1 cellular context compared by ENCODE assay signal in the genomic region with DNA sequence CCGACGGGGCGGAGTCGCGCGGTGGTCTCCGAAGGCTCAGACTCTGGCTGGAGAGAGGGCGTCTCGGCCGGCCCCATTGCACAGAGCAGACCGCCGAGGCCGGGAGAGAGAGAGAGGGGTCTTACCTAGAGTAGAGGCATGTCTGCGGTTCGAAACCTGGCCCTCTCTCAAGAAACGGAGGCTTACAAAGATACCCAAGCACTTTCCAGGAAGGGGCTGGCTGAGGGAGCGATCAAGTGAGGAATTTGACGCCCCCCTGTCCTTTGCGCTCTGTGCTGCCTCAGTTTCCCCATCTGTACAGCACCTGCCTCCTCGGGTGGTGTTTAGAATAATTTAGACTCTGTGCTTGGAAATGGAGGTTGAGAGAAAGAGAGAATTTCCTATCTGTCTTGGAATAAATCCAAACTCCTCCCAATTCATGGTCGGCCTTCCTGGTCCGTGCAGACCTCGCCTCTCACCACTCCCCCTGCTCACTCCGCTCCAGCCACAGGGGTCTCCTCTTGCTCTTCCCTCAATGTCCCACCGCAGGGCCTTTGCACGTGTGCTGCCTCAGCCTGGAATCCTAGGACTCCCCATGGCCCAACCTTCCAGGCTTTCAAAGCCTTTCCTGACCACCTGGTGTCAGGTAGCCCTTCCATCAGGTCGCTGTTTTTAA.
TF ChIP-seq lines count a peak whose summit lies in the region.

No MANE protein-coding gene starts in this region.

TF ChIP-seq in HepG2, 621 proteins besides CTCF, POLR2A, EP300 and RAD21 (continued from another document and continues in another):
- TF ChIP-seq, protein P1, sequence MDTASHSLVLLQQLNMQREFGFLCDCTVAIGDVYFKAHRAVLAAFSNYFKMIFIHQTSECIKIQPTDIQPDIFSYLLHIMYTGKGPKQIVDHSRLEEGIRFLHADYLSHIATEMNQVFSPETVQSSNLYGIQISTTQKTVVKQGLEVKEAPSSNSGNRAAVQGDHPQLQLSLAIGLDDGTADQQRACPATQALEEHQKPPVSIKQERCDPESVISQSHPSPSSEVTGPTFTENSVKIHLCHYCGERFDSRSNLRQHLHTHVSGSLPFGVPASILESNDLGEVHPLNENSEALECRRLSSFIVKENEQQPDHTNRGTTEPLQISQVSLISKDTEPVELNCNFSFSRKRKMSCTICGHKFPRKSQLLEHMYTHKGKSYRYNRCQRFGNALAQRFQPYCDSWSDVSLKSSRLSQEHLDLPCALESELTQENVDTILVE (CRISPR knock-in tag; IDR thresholded peaks at IDR 0.05) = no peak
- TF ChIP-seq HMG20B (CRISPR knock-in tag; conservative IDR thresholded peaks at IDR 0.05) = no peak
- TF ChIP-seq HNF4A (CRISPR knock-in tag; IDR thresholded peaks at IDR 0.05) = no peak
- no peak for TF ChIP-seq SCMH1 (CRISPR knock-in tag; IDR thresholded peaks at IDR 0.05; ENCODE audit: borderline replicate concordance)
- TF ChIP-seq, protein P2, sequence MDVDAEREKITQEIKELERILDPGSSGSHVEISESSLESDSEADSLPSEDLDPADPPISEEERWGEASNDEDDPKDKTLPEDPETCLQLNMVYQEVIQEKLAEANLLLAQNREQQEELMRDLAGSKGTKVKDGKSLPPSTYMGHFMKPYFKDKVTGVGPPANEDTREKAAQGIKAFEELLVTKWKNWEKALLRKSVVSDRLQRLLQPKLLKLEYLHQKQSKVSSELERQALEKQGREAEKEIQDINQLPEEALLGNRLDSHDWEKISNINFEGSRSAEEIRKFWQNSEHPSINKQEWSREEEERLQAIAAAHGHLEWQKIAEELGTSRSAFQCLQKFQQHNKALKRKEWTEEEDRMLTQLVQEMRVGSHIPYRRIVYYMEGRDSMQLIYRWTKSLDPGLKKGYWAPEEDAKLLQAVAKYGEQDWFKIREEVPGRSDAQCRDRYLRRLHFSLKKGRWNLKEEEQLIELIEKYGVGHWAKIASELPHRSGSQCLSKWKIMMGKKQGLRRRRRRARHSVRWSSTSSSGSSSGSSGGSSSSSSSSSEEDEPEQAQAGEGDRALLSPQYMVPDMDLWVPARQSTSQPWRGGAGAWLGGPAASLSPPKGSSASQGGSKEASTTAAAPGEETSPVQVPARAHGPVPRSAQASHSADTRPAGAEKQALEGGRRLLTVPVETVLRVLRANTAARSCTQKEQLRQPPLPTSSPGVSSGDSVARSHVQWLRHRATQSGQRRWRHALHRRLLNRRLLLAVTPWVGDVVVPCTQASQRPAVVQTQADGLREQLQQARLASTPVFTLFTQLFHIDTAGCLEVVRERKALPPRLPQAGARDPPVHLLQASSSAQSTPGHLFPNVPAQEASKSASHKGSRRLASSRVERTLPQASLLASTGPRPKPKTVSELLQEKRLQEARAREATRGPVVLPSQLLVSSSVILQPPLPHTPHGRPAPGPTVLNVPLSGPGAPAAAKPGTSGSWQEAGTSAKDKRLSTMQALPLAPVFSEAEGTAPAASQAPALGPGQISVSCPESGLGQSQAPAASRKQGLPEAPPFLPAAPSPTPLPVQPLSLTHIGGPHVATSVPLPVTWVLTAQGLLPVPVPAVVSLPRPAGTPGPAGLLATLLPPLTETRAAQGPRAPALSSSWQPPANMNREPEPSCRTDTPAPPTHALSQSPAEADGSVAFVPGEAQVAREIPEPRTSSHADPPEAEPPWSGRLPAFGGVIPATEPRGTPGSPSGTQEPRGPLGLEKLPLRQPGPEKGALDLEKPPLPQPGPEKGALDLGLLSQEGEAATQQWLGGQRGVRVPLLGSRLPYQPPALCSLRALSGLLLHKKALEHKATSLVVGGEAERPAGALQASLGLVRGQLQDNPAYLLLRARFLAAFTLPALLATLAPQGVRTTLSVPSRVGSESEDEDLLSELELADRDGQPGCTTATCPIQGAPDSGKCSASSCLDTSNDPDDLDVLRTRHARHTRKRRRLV (CRISPR knock-in tag; IDR thresholded peaks at IDR 0.05) = peak; percentile 51
- no peak for TF ChIP-seq TGIF2 (CRISPR knock-in tag; IDR thresholded peaks at IDR 0.05)
- TF ChIP-seq HMGA1 (CRISPR knock-in tag; conservative IDR thresholded peaks at IDR 0.05) = no peak
- peak; percentile 6; the same call in 1 of the 2 replicates for TF ChIP-seq KDM2A (CRISPR knock-in tag; IDR thresholded peaks at IDR 0.05; ENCODE audit: borderline replicate concordance, low read depth)
- no peak for TF ChIP-seq HDAC1 (CRISPR knock-in tag; IDR thresholded peaks at IDR 0.05)
- TF ChIP-seq ZSCAN31 (CRISPR knock-in tag; IDR thresholded peaks at IDR 0.05; ENCODE audit: low read depth) = no peak
- no peak for TF ChIP-seq TOE1 (CRISPR knock-in tag; IDR thresholded peaks at IDR 0.05)
- TF ChIP-seq, protein P3, sequence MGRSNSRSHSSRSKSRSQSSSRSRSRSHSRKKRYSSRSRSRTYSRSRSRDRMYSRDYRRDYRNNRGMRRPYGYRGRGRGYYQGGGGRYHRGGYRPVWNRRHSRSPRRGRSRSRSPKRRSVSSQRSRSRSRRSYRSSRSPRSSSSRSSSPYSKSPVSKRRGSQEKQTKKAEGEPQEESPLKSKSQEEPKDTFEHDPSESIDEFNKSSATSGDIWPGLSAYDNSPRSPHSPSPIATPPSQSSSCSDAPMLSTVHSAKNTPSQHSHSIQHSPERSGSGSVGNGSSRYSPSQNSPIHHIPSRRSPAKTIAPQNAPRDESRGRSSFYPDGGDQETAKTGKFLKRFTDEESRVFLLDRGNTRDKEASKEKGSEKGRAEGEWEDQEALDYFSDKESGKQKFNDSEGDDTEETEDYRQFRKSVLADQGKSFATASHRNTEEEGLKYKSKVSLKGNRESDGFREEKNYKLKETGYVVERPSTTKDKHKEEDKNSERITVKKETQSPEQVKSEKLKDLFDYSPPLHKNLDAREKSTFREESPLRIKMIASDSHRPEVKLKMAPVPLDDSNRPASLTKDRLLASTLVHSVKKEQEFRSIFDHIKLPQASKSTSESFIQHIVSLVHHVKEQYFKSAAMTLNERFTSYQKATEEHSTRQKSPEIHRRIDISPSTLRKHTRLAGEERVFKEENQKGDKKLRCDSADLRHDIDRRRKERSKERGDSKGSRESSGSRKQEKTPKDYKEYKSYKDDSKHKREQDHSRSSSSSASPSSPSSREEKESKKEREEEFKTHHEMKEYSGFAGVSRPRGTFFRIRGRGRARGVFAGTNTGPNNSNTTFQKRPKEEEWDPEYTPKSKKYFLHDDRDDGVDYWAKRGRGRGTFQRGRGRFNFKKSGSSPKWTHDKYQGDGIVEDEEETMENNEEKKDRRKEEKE (IDR thresholded peaks at IDR 0.05) = no peak
- no peak for TF ChIP-seq NONO (IDR thresholded peaks at IDR 0.05)
- no peak for TF ChIP-seq NONO (CRISPR knock-in tag; conservative IDR thresholded peaks at IDR 0.05)
- TF ChIP-seq ZNF552 (CRISPR knock-in tag; IDR thresholded peaks at IDR 0.05; ENCODE audit: borderline replicate concordance) = no peak
- TF ChIP-seq RXRB (CRISPR knock-in tag; IDR thresholded peaks at IDR 0.05; ENCODE audit: borderline replicate concordance) = no peak
- no peak for TF ChIP-seq NFIC (IDR thresholded peaks at IDR 0.05; ENCODE audit: low read length)
- TF ChIP-seq ZBTB38 (CRISPR knock-in tag; IDR thresholded peaks at IDR 0.05) = no peak
- TF ChIP-seq SMC3 (IDR thresholded peaks at IDR 0.05; ENCODE audit: low read length) = no peak
- TF ChIP-seq GFI1 (CRISPR knock-in tag; IDR thresholded peaks at IDR 0.05; ENCODE audit: borderline replicate concordance) = no peak
- TF ChIP-seq, protein P4, sequence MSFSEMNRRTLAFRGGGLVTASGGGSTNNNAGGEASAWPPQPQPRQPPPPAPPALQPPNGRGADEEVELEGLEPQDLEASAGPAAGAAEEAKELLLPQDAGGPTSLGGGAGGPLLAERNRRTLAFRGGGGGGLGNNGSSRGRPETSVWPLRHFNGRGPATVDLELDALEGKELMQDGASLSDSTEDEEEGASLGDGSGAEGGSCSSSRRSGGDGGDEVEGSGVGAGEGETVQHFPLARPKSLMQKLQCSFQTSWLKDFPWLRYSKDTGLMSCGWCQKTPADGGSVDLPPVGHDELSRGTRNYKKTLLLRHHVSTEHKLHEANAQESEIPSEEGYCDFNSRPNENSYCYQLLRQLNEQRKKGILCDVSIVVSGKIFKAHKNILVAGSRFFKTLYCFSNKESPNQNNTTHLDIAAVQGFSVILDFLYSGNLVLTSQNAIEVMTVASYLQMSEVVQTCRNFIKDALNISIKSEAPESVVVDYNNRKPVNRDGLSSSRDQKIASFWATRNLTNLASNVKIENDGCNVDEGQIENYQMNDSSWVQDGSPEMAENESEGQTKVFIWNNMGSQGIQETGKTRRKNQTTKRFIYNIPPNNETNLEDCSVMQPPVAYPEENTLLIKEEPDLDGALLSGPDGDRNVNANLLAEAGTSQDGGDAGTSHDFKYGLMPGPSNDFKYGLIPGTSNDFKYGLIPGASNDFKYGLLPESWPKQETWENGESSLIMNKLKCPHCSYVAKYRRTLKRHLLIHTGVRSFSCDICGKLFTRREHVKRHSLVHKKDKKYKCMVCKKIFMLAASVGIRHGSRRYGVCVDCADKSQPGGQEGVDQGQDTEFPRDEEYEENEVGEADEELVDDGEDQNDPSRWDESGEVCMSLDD (CRISPR knock-in tag; IDR thresholded peaks at IDR 0.05; ENCODE audit: borderline replicate concordance) = no peak
- no peak for TF ChIP-seq SP2 (CRISPR knock-in tag; IDR thresholded peaks at IDR 0.05)
- TF ChIP-seq SMAD3 (CRISPR knock-in tag; IDR thresholded peaks at IDR 0.05) = no peak
- no peak for TF ChIP-seq FOSL1 (CRISPR knock-in tag; IDR thresholded peaks at IDR 0.05; ENCODE audit: borderline replicate concordance)
- no peak for TF ChIP-seq FIP1L1 (IDR thresholded peaks at IDR 0.05; ENCODE audit: borderline replicate concordance, insufficient read depth, low read depth, low read length)
- TF ChIP-seq NFRKB (IDR thresholded peaks at IDR 0.05) = no peak
- TF ChIP-seq ZNF367 (CRISPR knock-in tag; IDR thresholded peaks at IDR 0.05; ENCODE audit: borderline replicate concordance) = no peak
- TF ChIP-seq FOXK2 (IDR thresholded peaks at IDR 0.05) = no peak
- no peak for TF ChIP-seq MLLT10 (CRISPR knock-in tag; IDR thresholded peaks at IDR 0.05)
- no peak for TF ChIP-seq RFX3 (CRISPR knock-in tag; IDR thresholded peaks at IDR 0.05)
- no peak for TF ChIP-seq ZNF30 (CRISPR knock-in tag; IDR thresholded peaks at IDR 0.05)
- no peak for TF ChIP-seq PAWR (CRISPR knock-in tag; IDR thresholded peaks at IDR 0.05; ENCODE audit: borderline replicate concordance)
- TF ChIP-seq, protein P5, sequence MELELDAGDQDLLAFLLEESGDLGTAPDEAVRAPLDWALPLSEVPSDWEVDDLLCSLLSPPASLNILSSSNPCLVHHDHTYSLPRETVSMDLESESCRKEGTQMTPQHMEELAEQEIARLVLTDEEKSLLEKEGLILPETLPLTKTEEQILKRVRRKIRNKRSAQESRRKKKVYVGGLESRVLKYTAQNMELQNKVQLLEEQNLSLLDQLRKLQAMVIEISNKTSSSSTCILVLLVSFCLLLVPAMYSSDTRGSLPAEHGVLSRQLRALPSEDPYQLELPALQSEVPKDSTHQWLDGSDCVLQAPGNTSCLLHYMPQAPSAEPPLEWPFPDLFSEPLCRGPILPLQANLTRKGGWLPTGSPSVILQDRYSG (CRISPR knock-in tag; IDR thresholded peaks at IDR 0.05) = no peak
- TF ChIP-seq ZNF615 (CRISPR knock-in tag; IDR thresholded peaks at IDR 0.05; ENCODE audit: borderline replicate concordance) = no peak
- TF ChIP-seq, protein P6, sequence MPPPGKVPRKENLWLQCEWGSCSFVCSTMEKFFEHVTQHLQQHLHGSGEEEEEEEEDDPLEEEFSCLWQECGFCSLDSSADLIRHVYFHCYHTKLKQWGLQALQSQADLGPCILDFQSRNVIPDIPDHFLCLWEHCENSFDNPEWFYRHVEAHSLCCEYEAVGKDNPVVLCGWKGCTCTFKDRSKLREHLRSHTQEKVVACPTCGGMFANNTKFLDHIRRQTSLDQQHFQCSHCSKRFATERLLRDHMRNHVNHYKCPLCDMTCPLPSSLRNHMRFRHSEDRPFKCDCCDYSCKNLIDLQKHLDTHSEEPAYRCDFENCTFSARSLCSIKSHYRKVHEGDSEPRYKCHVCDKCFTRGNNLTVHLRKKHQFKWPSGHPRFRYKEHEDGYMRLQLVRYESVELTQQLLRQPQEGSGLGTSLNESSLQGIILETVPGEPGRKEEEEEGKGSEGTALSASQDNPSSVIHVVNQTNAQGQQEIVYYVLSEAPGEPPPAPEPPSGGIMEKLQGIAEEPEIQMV (CRISPR knock-in tag; IDR thresholded peaks at IDR 0.05; ENCODE audit: low read depth) = no peak
- TF ChIP-seq CBX5 (CRISPR knock-in tag; IDR thresholded peaks at IDR 0.05; ENCODE audit: borderline replicate concordance) = no peak
- TF ChIP-seq, protein P7, sequence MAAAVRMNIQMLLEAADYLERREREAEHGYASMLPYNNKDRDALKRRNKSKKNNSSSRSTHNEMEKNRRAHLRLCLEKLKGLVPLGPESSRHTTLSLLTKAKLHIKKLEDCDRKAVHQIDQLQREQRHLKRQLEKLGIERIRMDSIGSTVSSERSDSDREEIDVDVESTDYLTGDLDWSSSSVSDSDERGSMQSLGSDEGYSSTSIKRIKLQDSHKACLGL (CRISPR knock-in tag; IDR thresholded peaks at IDR 0.05) = no peak
- TF ChIP-seq MEIS1 (CRISPR knock-in tag; IDR thresholded peaks at IDR 0.05; ENCODE audit: borderline replicate concordance) = no peak
- no peak for TF ChIP-seq SMARCE1 (IDR thresholded peaks at IDR 0.05; ENCODE audit: borderline replicate concordance)
- no peak for TF ChIP-seq ZNF549 (CRISPR knock-in tag; IDR thresholded peaks at IDR 0.05)
- TF ChIP-seq ZMAT3 (CRISPR knock-in tag; conservative IDR thresholded peaks at IDR 0.05) = no peak
- TF ChIP-seq, protein P8, sequence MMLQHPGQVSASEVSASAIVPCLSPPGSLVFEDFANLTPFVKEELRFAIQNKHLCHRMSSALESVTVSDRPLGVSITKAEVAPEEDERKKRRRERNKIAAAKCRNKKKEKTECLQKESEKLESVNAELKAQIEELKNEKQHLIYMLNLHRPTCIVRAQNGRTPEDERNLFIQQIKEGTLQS (CRISPR knock-in tag; IDR thresholded peaks at IDR 0.05) = no peak
- TF ChIP-seq, protein P9, sequence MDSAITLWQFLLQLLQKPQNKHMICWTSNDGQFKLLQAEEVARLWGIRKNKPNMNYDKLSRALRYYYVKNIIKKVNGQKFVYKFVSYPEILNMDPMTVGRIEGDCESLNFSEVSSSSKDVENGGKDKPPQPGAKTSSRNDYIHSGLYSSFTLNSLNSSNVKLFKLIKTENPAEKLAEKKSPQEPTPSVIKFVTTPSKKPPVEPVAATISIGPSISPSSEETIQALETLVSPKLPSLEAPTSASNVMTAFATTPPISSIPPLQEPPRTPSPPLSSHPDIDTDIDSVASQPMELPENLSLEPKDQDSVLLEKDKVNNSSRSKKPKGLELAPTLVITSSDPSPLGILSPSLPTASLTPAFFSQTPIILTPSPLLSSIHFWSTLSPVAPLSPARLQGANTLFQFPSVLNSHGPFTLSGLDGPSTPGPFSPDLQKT (CRISPR knock-in tag; IDR thresholded peaks at IDR 0.05; ENCODE audit: borderline replicate concordance) = no peak
- no peak for TF ChIP-seq NCOR1 (IDR thresholded peaks at IDR 0.05; ENCODE audit: borderline replicate concordance, low read length)
- TF ChIP-seq KAT8 (CRISPR knock-in tag; IDR thresholded peaks at IDR 0.05) = no peak
- no peak for TF ChIP-seq ZSCAN25 (CRISPR knock-in tag; IDR thresholded peaks at IDR 0.05)
- 0 out of 2 replicates have a peak, but pooled peaks have one; percentile 6 for TF ChIP-seq NFKB2 (CRISPR knock-in tag; IDR thresholded peaks at IDR 0.05; ENCODE audit: borderline replicate concordance)
